In genomic region chr5:79189439-79190234, GRCh38 we compare ENCODE assay signal across 17 cellular contexts. TPM values are rescaled to one million over a fixed set of nuclear protein-coding genes. Genes with fewer than 3 reads are reported as not detected.
DNase-seq lines count a peak whose midpoint lies in the region; ATAC-seq, FAIRE-seq and TF ChIP-seq lines count a peak whose summit lies in the region.
"Had no signal": no experiment of that assay in that cellular context is flagged by ENCODE, and none has a peak within 500 bp of the region (broad histone marks: within the 10 kb centered on the region; RNA-seq: fewer than 3 reads in every experiment).

No MANE protein-coding gene starts in this region.

- H3K4me1 Mint-ChIP-seq in brain, result peaks cover 9% of the 10 kb centered on the region
- H3K4me1 Mint-ChIP-seq: H9 had no signal

- H3K4me1 ChIP-seq in pancreas, result peaks cover 0 to 8% (median 3%) of the 10 kb centered on the region in 3 donors
- no peaks in the 10 kb centered on the region for H3K4me1 ChIP-seq in HepG2 (ENCODE audit: insufficient read depth, low read length)

- TF ChIP-seq EP300 in HepG2 (IDR thresholded peaks at IDR 0.05; ENCODE audit: low read depth in 2 of 2, low read length in 2 of 2) (no peak), HepG2 (CRISPR knock-in tag; IDR thresholded peaks at IDR 0.05; ENCODE audit: borderline replicate concordance) (no peak)

- WGBS in pancreas, 2 donors, result 61 to 65% methylated on average over 8 of the region's 8 CpGs
- 74% methylated on average over 8 of the region's 8 CpGs for WGBS in HepG2 (ENCODE audit: low lambda C conversion rate)

- H3K9me3 ChIP-seq in pancreas (no peaks in the 10 kb centered on the region), HepG2 (ENCODE audit: low read length) (no peaks in the 10 kb centered on the region)

- in situ Hi-C loops in HepG2 (cut with HindIII; ENCODE audit: extremely low pct_ligation_motif_present, low pct_unique_long_range_greater_than_20kb), result no loop called here

- no peak overlapping the region for H3K4me2 ChIP-seq in HepG2 (ENCODE audit: low read depth, low read length)

- no peaks in the 10 kb centered on the region for H4K20me1 ChIP-seq in HepG2 (ENCODE audit: insufficient read depth, low read length)

- no peak overlapping the region for H2AFZ ChIP-seq in HepG2 (ENCODE audit: low read length)

- no peak for FAIRE-seq in pancreas (lab: Jason Lieb, UNC)
- no peak for FAIRE-seq in HepG2 (lab: Jason Lieb, UNC)
- FAIRE-seq: A204.1, RCC 7860 had no signal

- no TSS peak for BruUV-seq in HepG2 (replicated peaks; lab: Mats Ljungman, UMichigan)

- H3K79me2 ChIP-seq in HepG2 (ENCODE audit: insufficient read depth, low read length), result no peaks in the 10 kb centered on the region

- DNase-seq in Ammon's horn (ENCODE audit: low spot score) (peak; percentile 41), NCI-H2171 (lab: John Stamatoyannopoulos, UW) (peak; percentile 8), pancreas (no peak), HepG2 (ENCODE audit: low spot score) (no peak), head of caudate nucleus (no peak)
- DNase-seq: AML-193; CD4-positive, CD25-positive, alpha-beta regulatory T cell; H9; KG1; NCI-H1092 treated with DMSO at 0.1 percent for 48 hours; NCI-H187 treated with DMSO at 0.1 percent for 48 hours; SHP77 had no signal

- H3K27ac ChIP-seq in pancreas, result no peak overlapping the region
- H3K27ac ChIP-seq in HepG2 (ENCODE audit: extremely low read length, insufficient read depth, low read length), result no peak overlapping the region

- H3K36me3 ChIP-seq in pancreas, result no peaks in the 10 kb centered on the region
- no peaks in the 10 kb centered on the region for H3K36me3 ChIP-seq in HepG2 (replicated peaks in 1 of 2; ENCODE audit: control insufficient read depth in 1 of 2, insufficient read depth in 2 of 2, low read length in 2 of 2)

- H3K9ac ChIP-seq in HepG2 (ENCODE audit: insufficient read depth, low read depth, low read length), result no peak overlapping the region

- no peaks in the 10 kb centered on the region for H3K9me3 Mint-ChIP-seq in brain
- H3K9me3 Mint-ChIP-seq: H9 had no signal

- no peak for TF ChIP-seq POLR2A in HepG2 (IDR thresholded peaks at IDR 0.05; ENCODE audit: insufficient read depth in 1 of 2, low read depth in 2 of 2, low read length in 2 of 2)

- no peaks in the 10 kb centered on the region for H3K36me3 Mint-ChIP-seq in brain
- H3K36me3 Mint-ChIP-seq: CD4-positive, CD25-positive, alpha-beta regulatory T cell had no signal

- TF ChIP-seq RAD21 in HepG2 (CRISPR knock-in tag; IDR thresholded peaks at IDR 0.05), result no peak

- no peak overlapping the region for H3K4me3 ChIP-seq in pancreas
- no peak overlapping the region for H3K4me3 ChIP-seq in HepG2 (replicated peaks in 1 of 3; ENCODE audit: insufficient read depth in 1 of 3, low read depth in 2 of 3, low read length in 3 of 3)

- POLR2A ChIA-PET in HepG2 (lab: Yijun Ruan, JAX), result interaction anchor here (0.7 kb wide), 1 partner anchor 80 kb away, joined by 4 read pairs; no protein-coding TSS in a partner anchor

- peaks cover 11% of the 10 kb centered on the region for H3K27me3 Mint-ChIP-seq in brain
- H3K27me3 Mint-ChIP-seq: CD4-positive, CD25-positive, alpha-beta regulatory T cell had no signal

- no peaks in the 10 kb centered on the region for H3K27me3 ChIP-seq in pancreas
- H3K27me3 ChIP-seq in HepG2 (ENCODE audit: control insufficient read depth in 1 of 2, insufficient read depth in 2 of 2, low read length in 2 of 2), result no peaks in the 10 kb centered on the region

- ATAC-seq in pancreas, result peak in 3 of 4 donors; percentile 24 to 32 (median 31)
- ATAC-seq in HepG2, result no peak
- ATAC-seq in GM21360 (IDR thresholded peaks at IDR 0.05; ENCODE audit: unreplicated experiment), result no peak
- no peak for ATAC-seq in GM18870 (IDR thresholded peaks at IDR 0.05; ENCODE audit: unreplicated experiment)

- H3K4me3 Mint-ChIP-seq in brain, result peak overlapping the region in 2 of 5 experiments; percentile 61 to 67
- H3K4me3 Mint-ChIP-seq: CD4-positive, CD25-positive, alpha-beta regulatory T cell; H9 had no signal

- peak overlapping the region in 4 of 5 experiments; percentile 10 to 96 (median 84) for H3K27ac Mint-ChIP-seq in brain
- H3K27ac Mint-ChIP-seq: CD4-positive, CD25-positive, alpha-beta regulatory T cell; H9 had no signal

- intact Hi-C loops in pancreas (cut with DNase I), result no loop called here
- intact Hi-C loops in HepG2 (cut with micrococcal nuclease; ENCODE audit: unreplicated experiment), result loop anchor here (10.0 kb wide), 1 partner anchor 55 kb away; no protein-coding TSS in a partner anchor
- intact Hi-C loops in head of caudate nucleus (cut with DNase I), result no loop called here

- TF ChIP-seq CTCF in brain (conservative IDR thresholded peaks at IDR 0.05) (no peak), pancreas (IDR thresholded peaks at IDR 0.05) (no peak), HepG2 (CRISPR knock-in tag; IDR thresholded peaks at IDR 0.05) (no peak)

- CTCF ChIA-PET in HepG2 (lab: Yijun Ruan, JAX; ENCODE audit: low intra/inter-chr PET ratio, low total read pairs), result no interaction called here

TF ChIP-seq in HepG2, 621 proteins besides CTCF, POLR2A, EP300 and RAD21 (continues in another document):
- TF ChIP-seq ARID5B (CRISPR knock-in tag; IDR thresholded peaks at IDR 0.05) (no peak), HIC2 (CRISPR knock-in tag; IDR thresholded peaks at IDR 0.05; ENCODE audit: low read depth) (no peak), RCOR2 (CRISPR knock-in tag; IDR thresholded peaks at IDR 0.05) (no peak), NR3C1 (CRISPR knock-in tag; IDR thresholded peaks at IDR 0.05) (no peak), TCF12 (IDR thresholded peaks at IDR 0.05) (no peak), TCF12 (CRISPR knock-in tag; IDR thresholded peaks at IDR 0.05) (no peak)

RNA-seq across cellular contexts. Expression of gene JMY, which starts 46.3 kb away (rescaled TPM):
- polyA plus RNA-seq in brain (ENCODE audit: insufficient read depth, low read depth, low replicate concordance) (2.8 TPM), pancreas (1 to 10 TPM; 3.4 to 3.8 TPM), HepG2 (2011; rRNA removed) (4.0 and 4.2 TPM in 2 replicates)
- total RNA-seq in pancreas (10 to 100 TPM in 1 of 6 donors, 1 to 10 TPM in 5; 6.3 to 11.2 (median 7.2) TPM), HepG2 (2016; rRNA removed; fragmentation: Illumina TruSeq; extraction: Trizol) (4.0 and 7.4 TPM in 2 replicates)
- total RNA-seq in HepG2 (2016; cell fraction: cytosol; rRNA removed; fragmentation: Illumina TruSeq; extraction: Trizol; ENCODE audit: low read depth), result 0.61 and 0.62 TPM in 2 replicates
- 4.5 and 5.1 TPM in 2 replicates for total RNA-seq in HepG2 (2016; cell fraction: insoluble cytoplasmic fraction; rRNA removed; fragmentation: Illumina TruSeq; extraction: Trizol)
- 1.4 and 3.2 TPM in 2 replicates for total RNA-seq in HepG2 (2016; cell fraction: membrane; rRNA removed; fragmentation: Illumina TruSeq; extraction: Trizol)
- total RNA-seq in HepG2 (2016; cell fraction: nucleus; rRNA removed; fragmentation: Illumina TruSeq; extraction: Trizol), result 6.2 and 6.7 TPM in 2 replicates
- polyA plus RNA-seq in HepG2 (2011; cell fraction: cytosol; rRNA removed), result 1.3 and 2.5 TPM in 2 replicates
- 4.0 and 5.4 TPM in 2 replicates for polyA plus RNA-seq in HepG2 (2011; cell fraction: nucleus; rRNA removed)
- 5.7 and 8.3 TPM in 2 replicates for polyA plus RNA-seq in HepG2 (2012)
- 0.10 and 0.15 TPM in 2 replicates for polyA plus RNA-seq in HepG2 (2016; cell fraction: cytosol; fragmentation: Illumina TruSeq; extraction: Trizol; ENCODE audit: low read depth)
- 3.2 and 3.6 TPM in 2 replicates for polyA plus RNA-seq in HepG2 (2016; cell fraction: insoluble cytoplasmic fraction; fragmentation: Illumina TruSeq; extraction: Trizol; ENCODE audit: low read depth)
- polyA plus RNA-seq in HepG2 (2016; cell fraction: membrane; fragmentation: Illumina TruSeq; extraction: Trizol; ENCODE audit: low read depth), result 0.41 and 0.42 TPM in 2 replicates
- polyA plus RNA-seq in HepG2 (2016; cell fraction: nucleus; fragmentation: Illumina TruSeq; extraction: Trizol; ENCODE audit: insufficient read depth, low read depth), result 5.6 and 6.1 TPM in 2 replicates
- polyA minus RNA-seq in HepG2 (2011; rRNA and poly(A)+ RNA removed; ENCODE audit: low replicate concordance), result 3.5 and 7.2 TPM in 2 replicates
- 7.0 and 8.4 TPM in 2 replicates for polyA minus RNA-seq in HepG2 (2011; cell fraction: cytosol; rRNA and poly(A)+ RNA removed)
- 15.8 and 20.4 TPM in 2 replicates for polyA minus RNA-seq in HepG2 (2011; cell fraction: nucleus; rRNA and poly(A)+ RNA removed)

Comparison
In these comparisons a context has a peak if more than half of its experiments do, and no peak if none do; other contexts are left out.
1. DNase-seq: peak in Ammon's horn (single experiment) and NCI-H2171 (single experiment); none in pancreas (0 of 6), HepG2 (single experiment) and head of caudate nucleus (0 of 42).
2. ATAC-seq: peak in pancreas (3 of 4); none in HepG2 (single experiment), GM21360 (single experiment) and GM18870 (single experiment).